In genomic region chr3:43105597-43106292, GRCh38 we compare ENCODE assay signal across 8 cellular contexts. TPM values are rescaled to one million over a fixed set of nuclear protein-coding genes. Genes with fewer than 3 reads are reported as not detected.
DNase-seq lines count a peak whose midpoint lies in the region; ATAC-seq and TF ChIP-seq lines count a peak whose summit lies in the region.

TSS of gene POMGNT2 (minus strand) at chr3:43106079. CDS start at chr3:43081431, 24,648 bp downstream.

- peaks cover 18% of the 10 kb centered on the region for H3K4me1 Mint-ChIP-seq in neural crest cell
- peaks cover 22% of the 10 kb centered on the region for H3K4me1 Mint-ChIP-seq in stimulated activated naive CD8-positive, alpha-beta T cell treated with anti-CD3 and anti-CD28 coated beads, Interleukin-15, Interleukin-2, amounts not matched to agents 100 ng/mL and 50 ng/mL, for 24 hours (ENCODE audit: low read depth)

- no peaks in the 10 kb centered on the region for H3K79me2 ChIP-seq in GM23248 (ENCODE audit: insufficient read depth)

- no peaks in the 10 kb centered on the region for H3K36me3 Mint-ChIP-seq in neural crest cell (ENCODE audit: low read depth)
- H3K36me3 Mint-ChIP-seq in stimulated activated naive CD8-positive, alpha-beta T cell treated with anti-CD3 and anti-CD28 coated beads, Interleukin-15, Interleukin-2, amounts not matched to agents 100 ng/mL and 50 ng/mL, for 24 hours (ENCODE audit: low read depth): no peaks in the 10 kb centered on the region

- ATAC-seq in foreskin keratinocyte: peak; percentile 93

- peaks cover 6% of the 10 kb centered on the region; the same call in 1 of the 2 replicates for H3K4me1 ChIP-seq in GM23248 (ENCODE audit: insufficient read depth)
- H3K4me1 ChIP-seq in SJCRH30: no peaks in the 10 kb centered on the region
- no peaks in the 10 kb centered on the region for H3K4me1 ChIP-seq in foreskin keratinocyte

- no peaks in the 10 kb centered on the region for H3K27me3 ChIP-seq in GM23248 (replicated peaks; ENCODE audit: insufficient read depth)
- no peaks in the 10 kb centered on the region for H3K27me3 ChIP-seq in SJCRH30
- no peaks in the 10 kb centered on the region for H3K27me3 ChIP-seq in foreskin keratinocyte

- H3K9me3 ChIP-seq in GM23248 (ENCODE audit: low read depth) (no peaks in the 10 kb centered on the region), SJCRH30 (replicated peaks) (no peaks in the 10 kb centered on the region)

- peak within 1 kb of the TSS; percentile 91 for H3K4me3 Mint-ChIP-seq in neural crest cell
- H3K4me3 Mint-ChIP-seq in stimulated activated naive CD8-positive, alpha-beta T cell treated with anti-CD3 and anti-CD28 coated beads, Interleukin-15, Interleukin-2, amounts not matched to agents 100 ng/mL and 50 ng/mL, for 24 hours: peak within 1 kb of the TSS; percentile 82

- peaks cover 7% of the 10 kb centered on the region for H3K27me3 Mint-ChIP-seq in neural crest cell (ENCODE audit: low read depth)
- no peaks in the 10 kb centered on the region for H3K27me3 Mint-ChIP-seq in stimulated activated naive CD8-positive, alpha-beta T cell treated with anti-CD3 and anti-CD28 coated beads, Interleukin-15, Interleukin-2, amounts not matched to agents 100 ng/mL and 50 ng/mL, for 24 hours

- in situ Hi-C loops in GM23248 (cut with MboI): no loop called here

- H3F3A ChIP-seq in GM23248 (ENCODE audit: insufficient read depth): no peaks in the 10 kb centered on the region

- peak within 1 kb of the TSS; percentile 81 for H3K9ac ChIP-seq in GM23248

- TF ChIP-seq CTCF in LNCaP clone FGC (IDR thresholded peaks at IDR 0.05; ENCODE audit: control insufficient read depth, extremely low read depth, insufficient read depth) (no peak), foreskin keratinocyte (conservative IDR thresholded peaks at IDR 0.05) (no peak), neural crest cell (conservative IDR thresholded peaks at IDR 0.05) (no peak)

- no peaks in the 10 kb centered on the region for H3K9me3 Mint-ChIP-seq in neural crest cell
- H3K9me3 Mint-ChIP-seq in stimulated activated naive CD8-positive, alpha-beta T cell treated with anti-CD3 and anti-CD28 coated beads, Interleukin-15, Interleukin-2, amounts not matched to agents 100 ng/mL and 50 ng/mL, for 24 hours: no peaks in the 10 kb centered on the region

- H3K4me2 ChIP-seq in GM23248 (ENCODE audit: unreplicated experiment): peak within 1 kb of the TSS; percentile 93

- DNase-seq in DMS114 treated with DMSO at 0.1 percent for 48 hours (lab: John Stamatoyannopoulos, UW; ENCODE audit: unreplicated experiment) (peak; percentile 76), GM23248 (peak; percentile 91), LNCaP clone FGC (ENCODE audit: low read depth) (peak; percentile 56), SJCRH30 (peak; percentile 37 to 42), foreskin keratinocyte (peak; percentile 49 to 68), neural crest cell (ENCODE audit: low read depth, low spot score) (peak; percentile 80)
- peak; percentile 63 to 87 (median 72) for DNase-seq in activated naive CD4-positive, alpha-beta T cell (lab: John Stamatoyannopoulos, UW)

- no peak within 1 kb of the TSS for H3K27ac Mint-ChIP-seq in neural crest cell (ENCODE audit: unreplicated experiment)
- H3K27ac Mint-ChIP-seq in stimulated activated naive CD8-positive, alpha-beta T cell treated with anti-CD3 and anti-CD28 coated beads, Interleukin-15, Interleukin-2, amounts not matched to agents 100 ng/mL and 50 ng/mL, for 24 hours: peak within 1 kb of the TSS; percentile 63

- H3K27ac ChIP-seq in GM23248 (no peak within 1 kb of the TSS), SJCRH30 (no peak within 1 kb of the TSS), foreskin keratinocyte (no peak within 1 kb of the TSS)

- H3K36me3 ChIP-seq in GM23248 (ENCODE audit: low read depth) (no peaks in the 10 kb centered on the region), SJCRH30 (no peaks in the 10 kb centered on the region)

- peak within 1 kb of the TSS; percentile 99 for H2AFZ ChIP-seq in GM23248

- no peaks in the 10 kb centered on the region for H3K9me2 ChIP-seq in GM23248 (ENCODE audit: insufficient read depth)

- no peaks in the 10 kb centered on the region for H4K20me1 ChIP-seq in GM23248 (ENCODE audit: insufficient read depth)

- peak within 1 kb of the TSS; percentile 89 for H3K4me3 ChIP-seq in GM23248
- peak within 1 kb of the TSS; percentile 77 for H3K4me3 ChIP-seq in LNCaP clone FGC (ENCODE audit: low read depth, low read length)
- H3K4me3 ChIP-seq in SJCRH30: peak within 1 kb of the TSS; percentile 49

- WGBS in GM23248 (ENCODE audit: low coverage in 1 of 2, low lambda C conversion rate in 2 of 2, missing lambda C conversion rate in 2 of 2), 2 experiments: 0 to 1% methylated on average over 31 to 64 of the region's 71 CpGs

RNA-seq across cellular contexts. Expression of gene POMGNT2, which starts in this region (rescaled TPM):
- total RNA-seq in GM23248 (2014; rRNA removed; shearing (Covaris generic)): 11.6 and 14.5 TPM in 2 replicates
- polyA plus RNA-seq in GM23248 (2016; fragmentation: Nextera tagmentation; extraction: Ambion mirVana) (10.6 and 11.6 TPM in 2 replicates), foreskin keratinocyte (13.6 and 14.5 TPM in 2 replicates)
- 1.3 and 1.8 TPM in 2 replicates for total RNA-seq in SJCRH30 (2014; rRNA removed; shearing (Covaris generic))
- total RNA-seq in foreskin keratinocyte (14.2 and 15.5 TPM in 2 replicates), neural crest cell (19.8 and 20.4 TPM in 2 replicates)

Comparison
In these comparisons a context has a peak if more than half of its experiments do, and no peak if none do; other contexts are left out.
1. DNase-seq: peak in every context shown above with its lines; median percentile 91 in GM23248; 80 in neural crest cell; 76 in DMS114 treated with DMSO at 0.1 percent for 48 hours; 72 in activated naive CD4-positive, alpha-beta T cell; 58 in foreskin keratinocyte; 56 in LNCaP clone FGC; 40 in SJCRH30.